Comparison of ENCODE assay signal across 8 cellular contexts in the genomic region with DNA sequence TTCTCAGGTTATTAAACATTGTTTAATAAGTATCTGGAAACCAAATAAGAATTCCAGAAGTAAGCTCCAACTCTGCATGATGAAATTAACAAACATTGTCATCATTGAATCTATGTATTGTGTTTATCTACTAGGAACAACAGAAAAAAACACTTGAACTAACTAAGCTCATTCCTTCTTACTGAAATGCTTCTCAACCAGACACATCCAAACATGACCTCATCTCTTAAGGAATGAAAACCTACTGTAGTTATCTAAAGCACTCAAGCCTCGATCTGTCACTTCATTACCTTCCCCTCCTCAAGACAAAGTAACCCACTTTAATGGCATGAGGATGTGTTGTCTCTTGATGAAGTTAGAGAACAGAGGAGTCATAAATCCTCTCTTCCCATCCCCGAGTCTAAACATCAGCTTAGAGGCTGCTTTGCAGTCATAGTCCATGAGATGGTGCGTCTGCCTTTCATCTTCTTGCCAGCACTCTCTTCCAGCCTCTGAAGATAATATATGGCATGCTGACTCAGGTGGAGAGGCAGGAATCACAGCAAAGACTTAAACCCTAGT.
DNase-seq lines count a peak whose midpoint lies in the region; FAIRE-seq and TF ChIP-seq lines count a peak whose summit lies in the region.
"Had no signal": no experiment of that assay in that cellular context is flagged by ENCODE, and none has a peak within 500 bp of the region (broad histone marks: within the 10 kb centered on the region; RNA-seq: fewer than 3 reads in every experiment).

No MANE protein-coding gene starts in this region.

- no peaks in the 10 kb centered on the region for H3K36me3 ChIP-seq in smooth muscle cell (ENCODE audit: low read depth)
- H3K36me3 ChIP-seq: pancreas had no signal

- no peaks in the 10 kb centered on the region for H3K27me3 ChIP-seq in smooth muscle cell (ENCODE audit: low read depth)
- H3K27me3 ChIP-seq: pancreas had no signal

- peak; percentile 45 for FAIRE-seq in GM19239 (lab: Jason Lieb, UNC)
- FAIRE-seq: pancreas had no signal

- peak overlapping the region; percentile 30 for H3K4me2 ChIP-seq in smooth muscle cell

- 1% methylated on average over 3 of the region's 3 CpGs for WGBS in smooth muscle cell (ENCODE audit: low lambda C conversion rate)

- no peak overlapping the region for H2AFZ ChIP-seq in smooth muscle cell (ENCODE audit: low read depth)

- no peak for TF ChIP-seq CTCF in VCaP (conservative IDR thresholded peaks at IDR 0.05)
- TF ChIP-seq CTCF in smooth muscle cell (IDR thresholded peaks at IDR 0.05; ENCODE audit: borderline replicate concordance, insufficient read depth, poor library complexity, severe bottlenecking), result no peak

- peak overlapping the region; percentile 80 for H3K9ac ChIP-seq in smooth muscle cell (ENCODE audit: low read depth)

- no peaks in the 10 kb centered on the region for H4K20me1 ChIP-seq in smooth muscle cell (ENCODE audit: low read depth)

- H3K79me2 ChIP-seq in smooth muscle cell (ENCODE audit: low read depth), result no peaks in the 10 kb centered on the region

- H3K9me3 ChIP-seq in smooth muscle cell (replicated peaks; ENCODE audit: low read depth), result no peaks in the 10 kb centered on the region
- H3K9me3 ChIP-seq: pancreas had no signal

- H3K27ac ChIP-seq in VCaP (peak overlapping the region; percentile 59), smooth muscle cell (ENCODE audit: low read depth) (peak overlapping the region; percentile 97)

- DNase-seq in GM19239 (ENCODE audit: insufficient read length, low spot score) (no peak), glomerular visceral epithelial cell (ENCODE audit: extremely low spot score) (peak; percentile 66), smooth muscle cell (lab: John Stamatoyannopoulos, UW; ENCODE audit: unreplicated experiment) (no peak), DMS53 treated with DMSO at 0.1 percent for 48 hours (lab: John Stamatoyannopoulos, UW; ENCODE audit: unreplicated experiment) (no peak), midbrain (lab: John Stamatoyannopoulos, UW) (no peak), NCI-H510A treated with DMSO at 0.1 percent for 48 hours (lab: John Stamatoyannopoulos, UW) (no peak)
- DNase-seq: pancreas had no signal

- no peak overlapping the region for H3K4me3 ChIP-seq in smooth muscle cell
- H3K4me3 ChIP-seq: pancreas had no signal

- H3K4me1 ChIP-seq in smooth muscle cell (ENCODE audit: low read depth), result peaks cover 41% of the 10 kb centered on the region

- H3F3A ChIP-seq in smooth muscle cell (ENCODE audit: low read depth), result peaks cover 48% of the 10 kb centered on the region
